In genomic region chr5:157357823-157358222, GRCh38 we compare ENCODE assay signal across 25 cellular contexts.
"Had no signal": no experiment of that assay in that cellular context is flagged by ENCODE, and none has a peak within 500 bp of the region (broad histone marks: within the 10 kb centered on the region; RNA-seq: fewer than 3 reads in every experiment).

No MANE protein-coding gene starts in this region.

- DNase-seq: activated CD4-positive, alpha-beta T cell treated with anti-CD3 and anti-CD28 coated beads for 48 hours; activated CD4-positive, alpha-beta T cell treated with anti-CD3 and anti-CD28 coated beads, Interleukin-2, amount 50 U/mL, for 4 hours; activated CD4-positive, CD25-positive, alpha-beta regulatory T cell treated with anti-CD3 and anti-CD28 coated beads, Interleukin-2, amount 50 U/mL, for 72 hours; activated gamma-delta T cell treated with Interleukin-2 at 50 U/mL for 16 hours; activated naive CD8-positive, alpha-beta T cell treated with anti-CD3 and anti-CD28 coated beads for 36 hours; adrenal gland; anterior cingulate cortex; caudate nucleus; Karpas-422; MM.1S; NCI-H1105; NCI-H1436; NCI-H1694 treated with DMSO at 0.1 percent for 48 hours; NCI-H2029 treated with DMSO at 0.1 percent for 48 hours; NCI-H345; NCI-H510A; NCI-H526 treated with DMSO at 0.1 percent for 48 hours; NCI-H82; RPMI8226 had no signal

- H3K27ac Mint-ChIP-seq: activated T-helper 2 cell treated with anti-CD3 and anti-CD28 coated beads, Interferon-gamma antibody, Interleukin-2, Interleukin-4, amounts not matched to agents 10 μg/mL and 5 μg/mL and 100 μg/mL, durations not matched to agents 14 hours and 24 hours and 36 hours; WTC11 had no signal

- H3K4me1 ChIP-seq: adrenal gland, breast epithelium had no signal

- H3K27ac ChIP-seq: adrenal gland, breast epithelium, SK-N-MC had no signal

- H3K27me3 Mint-ChIP-seq: activated naive CD8-positive, alpha-beta T cell treated with anti-CD3 and anti-CD28 coated beads for 36 hours had no signal

- ATAC-seq: Panc1, Right ventricle myocardium inferior, WTC11 had no signal

- H3K4me3 Mint-ChIP-seq: activated naive CD8-positive, alpha-beta T cell treated with anti-CD3 and anti-CD28 coated beads for 36 hours; WTC11 had no signal

- H3K9me3 Mint-ChIP-seq: activated naive CD8-positive, alpha-beta T cell treated with anti-CD3 and anti-CD28 coated beads for 36 hours; activated T-helper 2 cell treated with anti-CD3 and anti-CD28 coated beads, Interferon-gamma antibody, Interleukin-2, Interleukin-4, amounts not matched to agents 10 μg/mL and 5 μg/mL and 100 μg/mL, durations not matched to agents 14 hours and 24 hours and 36 hours; WTC11 had no signal

- H3K36me3 ChIP-seq: adrenal gland, breast epithelium had no signal

- H3K27me3 ChIP-seq: adrenal gland, breast epithelium had no signal

- H3K4me3 ChIP-seq: adrenal gland, breast epithelium, SK-N-MC had no signal

- H3K9me3 ChIP-seq: adrenal gland, breast epithelium had no signal
